6 cellular contexts compared by ENCODE assay signal in the genomic region with DNA sequence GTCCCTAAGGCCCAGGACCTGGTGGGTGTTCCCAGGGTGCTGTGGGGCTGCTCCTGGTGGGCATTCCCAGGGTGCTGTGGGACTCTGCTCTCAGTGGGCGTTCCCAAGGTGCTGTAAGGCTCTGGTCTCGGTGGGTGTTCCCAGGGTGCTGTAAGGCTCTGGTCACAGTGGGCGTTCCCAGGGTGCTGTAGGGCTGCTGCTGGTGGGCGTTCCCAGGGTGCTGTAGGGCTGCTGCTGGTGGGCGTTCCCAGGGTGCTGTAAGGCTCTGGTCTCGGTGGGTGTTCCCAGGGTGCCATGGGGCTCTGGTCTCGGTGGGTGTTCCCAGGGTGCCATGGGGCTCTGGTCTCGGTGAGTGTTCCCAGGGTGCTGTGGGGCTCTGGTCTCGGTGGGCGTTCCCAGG. TPM values are rescaled to one million over a fixed set of nuclear protein-coding genes. Genes with fewer than 3 reads are reported as not detected.
"Had no signal": no experiment of that assay in that cellular context is flagged by ENCODE, and none has a peak within 500 bp of the region (broad histone marks: within the 10 kb centered on the region; RNA-seq: fewer than 3 reads in every experiment).

No MANE protein-coding gene starts in this region.

RNA-seq across cellular contexts. Expression of a gene that starts 57.3 kb away (rescaled TPM):
- total RNA-seq: GM23248, H4, HepG2, HFFc6, HT1080 had no signal
- polyA plus RNA-seq: HepG2, IgD-negative memory B cell had no signal
